In genomic region chr20:40612837-40613236, GRCh38 we compare ENCODE assay signal across 7 cellular contexts.
"Had no signal": no experiment of that assay in that cellular context is flagged by ENCODE, and none has a peak within 500 bp of the region (broad histone marks: within the 10 kb centered on the region; RNA-seq: fewer than 3 reads in every experiment).

No MANE protein-coding gene starts in this region.

- H3K4me2 ChIP-seq: KMS-11 had no signal

- H3K27ac ChIP-seq: HL-60, KMS-11 had no signal

- FAIRE-seq: HTR-8/SVneo, K562 had no signal

- ATAC-seq: K562 had no signal

- H3K4me3 ChIP-seq: K562 had no signal

- H3K9ac ChIP-seq: KMS-11 had no signal

- DNase-seq: IMR-90, KBM-7, KG1 had no signal
